1 cellular context compared by ENCODE assay signal in the genomic region with DNA sequence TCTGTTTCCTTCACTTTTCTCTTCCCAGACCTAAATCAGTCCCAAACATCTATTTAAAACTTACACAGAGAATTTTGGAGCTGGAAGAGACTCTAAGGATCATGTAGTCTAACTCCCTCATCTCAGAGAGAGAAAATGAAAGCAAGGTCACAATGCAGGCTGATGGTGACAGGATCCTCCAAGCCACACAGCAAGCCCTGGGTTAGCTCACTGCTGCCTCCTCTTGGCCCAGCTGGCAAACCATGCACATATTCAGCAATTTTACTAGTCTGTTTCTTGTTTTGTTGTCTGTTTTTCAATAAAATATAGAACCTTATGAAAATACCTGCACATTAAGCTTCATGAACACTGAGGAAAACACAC.
TF ChIP-seq lines count a peak whose summit lies in the region.

No MANE protein-coding gene starts in this region.

TF ChIP-seq in HepG2, 621 proteins besides CTCF, POLR2A, EP300 and RAD21:
- TF ChIP-seq, protein P1, sequence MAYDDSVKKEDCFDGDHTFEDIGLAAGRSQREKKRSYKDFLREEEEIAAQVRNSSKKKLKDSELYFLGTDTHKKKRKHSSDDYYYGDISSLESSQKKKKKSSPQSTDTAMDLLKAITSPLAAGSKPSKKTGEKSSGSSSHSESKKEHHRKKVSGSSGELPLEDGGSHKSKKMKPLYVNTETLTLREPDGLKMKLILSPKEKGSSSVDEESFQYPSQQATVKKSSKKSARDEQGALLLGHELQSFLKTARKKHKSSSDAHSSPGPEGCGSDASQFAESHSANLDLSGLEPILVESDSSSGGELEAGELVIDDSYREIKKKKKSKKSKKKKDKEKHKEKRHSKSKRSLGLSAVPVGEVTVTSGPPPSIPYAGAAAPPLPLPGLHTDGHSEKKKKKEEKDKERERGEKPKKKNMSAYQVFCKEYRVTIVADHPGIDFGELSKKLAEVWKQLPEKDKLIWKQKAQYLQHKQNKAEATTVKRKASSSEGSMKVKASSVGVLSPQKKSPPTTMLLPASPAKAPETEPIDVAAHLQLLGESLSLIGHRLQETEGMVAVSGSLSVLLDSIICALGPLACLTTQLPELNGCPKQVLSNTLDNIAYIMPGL (CRISPR knock-in tag; IDR thresholded peaks at IDR 0.05; ENCODE audit: borderline replicate concordance in 1 of 2, low read depth in 1 of 2): 0 out of 4 replicates have a peak, but pooled peaks of 1 of the 2 experiments have one; percentile 26
- no peak for TF ChIP-seq ZNF3 (CRISPR knock-in tag; IDR thresholded peaks at IDR 0.05)
- TF ChIP-seq SMC3 (IDR thresholded peaks at IDR 0.05; ENCODE audit: low read length): peak; percentile 38; the same call in 1 of the 2 replicates
- TF ChIP-seq YY1 (IDR thresholded peaks at IDR 0.05; ENCODE audit: insufficient read depth, insufficient replicate concordance, low read depth, low read length): peak; percentile 31
- 0 out of 2 replicates have a peak, but pooled peaks have one; percentile 10 for TF ChIP-seq ZFX (CRISPR knock-in tag; IDR thresholded peaks at IDR 0.05; ENCODE audit: low read depth)
- TF ChIP-seq, protein P2, sequence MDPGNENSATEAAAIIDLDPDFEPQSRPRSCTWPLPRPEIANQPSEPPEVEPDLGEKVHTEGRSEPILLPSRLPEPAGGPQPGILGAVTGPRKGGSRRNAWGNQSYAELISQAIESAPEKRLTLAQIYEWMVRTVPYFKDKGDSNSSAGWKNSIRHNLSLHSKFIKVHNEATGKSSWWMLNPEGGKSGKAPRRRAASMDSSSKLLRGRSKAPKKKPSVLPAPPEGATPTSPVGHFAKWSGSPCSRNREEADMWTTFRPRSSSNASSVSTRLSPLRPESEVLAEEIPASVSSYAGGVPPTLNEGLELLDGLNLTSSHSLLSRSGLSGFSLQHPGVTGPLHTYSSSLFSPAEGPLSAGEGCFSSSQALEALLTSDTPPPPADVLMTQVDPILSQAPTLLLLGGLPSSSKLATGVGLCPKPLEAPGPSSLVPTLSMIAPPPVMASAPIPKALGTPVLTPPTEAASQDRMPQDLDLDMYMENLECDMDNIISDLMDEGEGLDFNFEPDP (CRISPR knock-in tag; conservative IDR thresholded peaks at IDR 0.05): no peak
- no peak for TF ChIP-seq PHF8 (CRISPR knock-in tag; IDR thresholded peaks at IDR 0.05)
- TF ChIP-seq ARNT (IDR thresholded peaks at IDR 0.05): no peak
- TF ChIP-seq, protein P3, sequence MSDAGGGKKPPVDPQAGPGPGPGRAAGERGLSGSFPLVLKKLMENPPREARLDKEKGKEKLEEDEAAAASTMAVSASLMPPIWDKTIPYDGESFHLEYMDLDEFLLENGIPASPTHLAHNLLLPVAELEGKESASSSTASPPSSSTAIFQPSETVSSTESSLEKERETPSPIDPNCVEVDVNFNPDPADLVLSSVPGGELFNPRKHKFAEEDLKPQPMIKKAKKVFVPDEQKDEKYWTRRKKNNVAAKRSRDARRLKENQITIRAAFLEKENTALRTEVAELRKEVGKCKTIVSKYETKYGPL (CRISPR knock-in tag; IDR thresholded peaks at IDR 0.05): no peak
- TF ChIP-seq HNF4G (IDR thresholded peaks at IDR 0.05; ENCODE audit: borderline replicate concordance, low read depth, low read length): no peak
- TF ChIP-seq HNF4G (CRISPR knock-in tag; IDR thresholded peaks at IDR 0.05; ENCODE audit: borderline replicate concordance, low read depth): no peak
- TF ChIP-seq STAG1 (CRISPR knock-in tag; IDR thresholded peaks at IDR 0.05): peak; percentile 49; the same call in 1 of the 2 replicates
TF ChIP-seq in HepG2: peak in this region for 5.
